8 cellular contexts compared by ENCODE assay signal in the genomic region with DNA sequence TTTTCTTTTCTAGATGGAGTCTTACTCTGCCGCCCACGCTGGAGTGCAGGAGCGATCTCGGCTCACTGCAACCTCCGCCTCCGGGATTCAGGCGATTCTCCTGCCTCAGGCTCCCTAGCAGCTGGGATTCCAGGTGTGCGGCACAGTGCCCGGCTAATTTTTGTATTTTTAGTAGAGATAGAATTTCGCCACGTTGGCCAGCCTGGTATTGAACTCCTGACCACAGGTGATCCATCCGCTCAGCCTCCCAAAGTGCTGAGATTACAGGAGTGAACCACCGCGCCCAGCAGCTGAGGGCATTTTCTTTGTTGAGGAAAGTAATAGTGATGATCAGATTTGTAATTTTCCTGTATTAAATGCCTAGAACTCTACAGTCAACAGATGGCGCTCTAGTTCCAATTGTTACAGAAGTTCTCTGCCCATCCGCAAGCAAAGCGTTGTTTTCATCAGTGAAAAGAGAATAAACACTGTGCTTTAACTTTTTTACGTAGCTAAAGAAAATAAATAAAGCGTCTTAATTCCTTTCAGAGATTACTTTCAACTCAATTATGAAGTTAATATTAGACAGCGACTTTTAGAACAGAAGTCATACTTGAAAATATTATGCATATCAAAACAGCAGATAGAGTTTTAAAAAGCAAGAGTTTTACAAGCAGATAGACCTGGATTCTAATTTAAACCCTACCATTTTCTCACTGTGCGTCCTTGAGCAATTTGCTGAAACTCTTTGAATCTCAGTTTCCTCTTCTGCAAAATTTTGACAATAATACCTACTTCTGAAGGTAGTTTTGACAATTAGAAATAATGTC.
DNase-seq lines count a peak whose midpoint lies in the region; ATAC-seq and TF ChIP-seq lines count a peak whose summit lies in the region.

No MANE protein-coding gene starts in this region.

- no peak overlapping the region for H3K27ac ChIP-seq in 22Rv1

- H3K36me3 Mint-ChIP-seq in activated CD8-positive, alpha-beta T cell treated with anti-CD3 and anti-CD28 coated beads for 36 hours (ENCODE audit: low read depth) = no peaks in the 10 kb centered on the region

- TF ChIP-seq CTCF in 22Rv1 (IDR thresholded peaks at IDR 0.05) (peak; percentile 93), omental fat pad (IDR thresholded peaks at IDR 0.05) (peak in 2 of 3 donors; percentile 4 to 28)
- peak; percentile 94 for TF ChIP-seq CTCF in activated CD8-positive, alpha-beta T cell treated with anti-CD3 and anti-CD28 coated beads for 36 hours (IDR thresholded peaks at IDR 0.05)

- no peaks in the 10 kb centered on the region for H3K9me3 Mint-ChIP-seq in activated CD8-positive, alpha-beta T cell treated with anti-CD3 and anti-CD28 coated beads for 36 hours

- peaks cover 5% of the 10 kb centered on the region for H3K27me3 Mint-ChIP-seq in activated CD8-positive, alpha-beta T cell treated with anti-CD3 and anti-CD28 coated beads for 36 hours

- DNase-seq in GM03348 (ENCODE audit: low spot score) = peak; percentile 63
- DNase-seq in NCI-H510A (lab: John Stamatoyannopoulos, UW) = peak; percentile 39
- peak; percentile 48 for DNase-seq in activated CD8-positive, alpha-beta T cell treated with anti-CD3 and anti-CD28 coated beads for 36 hours
- DNase-seq in germinal center (ENCODE audit: low spot score) = peak; percentile 16
- DNase-seq in omental fat pad (ENCODE audit: low spot score) = no peak
- no peak for DNase-seq in mesenteric fat pad (ENCODE audit: low spot score)

- H3K4me3 Mint-ChIP-seq in activated CD8-positive, alpha-beta T cell treated with anti-CD3 and anti-CD28 coated beads for 36 hours = peak overlapping the region; percentile 27

- peaks cover 7% of the 10 kb centered on the region for H3K4me1 Mint-ChIP-seq in activated CD8-positive, alpha-beta T cell treated with anti-CD3 and anti-CD28 coated beads for 36 hours (ENCODE audit: low read depth)

- CTCF ChIA-PET in activated CD8-positive, alpha-beta T cell treated with anti-CD3 and anti-CD28 coated beads for 36 hours (lab: Charles Lee) = interaction anchor here (0.6 to 6.0 kb wide), 47 partner anchors 10 to 876 kb away, joined by 3 to 78 read pairs (median 4); partner anchors contain the start of genes CEP290, DUSP6, GALNT4 and POC1B

- ATAC-seq in HG03354 (IDR thresholded peaks at IDR 0.05; ENCODE audit: poor library complexity, severe bottlenecking, unreplicated experiment) (peak; percentile 56), omental fat pad (ENCODE audit: low FRiP score) (peak; percentile 72)
- peak; percentile 21 for ATAC-seq in activated CD8-positive, alpha-beta T cell treated with anti-CD3 and anti-CD28 coated beads for 36 hours

- intact Hi-C loops in activated CD8-positive, alpha-beta T cell treated with anti-CD3 and anti-CD28 coated beads for 36 hours (cut with micrococcal nuclease) = loop anchor here (5.0 kb wide), 2 partner anchors 35 to 335 kb away; partner anchors contain the start of gene DUSP6

- POLR2A ChIA-PET in activated CD8-positive, alpha-beta T cell treated with anti-CD3 and anti-CD28 coated beads for 36 hours (lab: Charles Lee) = interaction anchor here (0.6 to 1.3 kb wide), 2 partner anchors 22 to 451 kb away, joined by 3 to 4 read pairs; no protein-coding TSS in a partner anchor

- peak overlapping the region; percentile 14 for H3K27ac Mint-ChIP-seq in activated CD8-positive, alpha-beta T cell treated with anti-CD3 and anti-CD28 coated beads for 36 hours

Comparison
In these comparisons a context has a peak if more than half of its experiments do, and no peak if none do; other contexts are left out.
1. CTCF ChIP-seq: peak in every context shown above with its lines; median percentile 94 in activated CD8-positive, alpha-beta T cell treated with anti-CD3 and anti-CD28 coated beads for 36 hours; 93 in 22Rv1; 16 in omental fat pad.
2. DNase-seq: peak in GM03348 (single experiment), NCI-H510A (single experiment), activated CD8-positive, alpha-beta T cell treated with anti-CD3 and anti-CD28 coated beads for 36 hours (single experiment) and germinal center (single experiment); none in omental fat pad (single experiment) and mesenteric fat pad (single experiment).
3. ATAC-seq: peak in every context shown above with its lines; median percentile 72 in omental fat pad; 56 in HG03354; 21 in activated CD8-positive, alpha-beta T cell treated with anti-CD3 and anti-CD28 coated beads for 36 hours.